In genomic region chr12:31002361-31002725, GRCh38 we compare ENCODE assay signal across 1 cellular context.
TF ChIP-seq lines count a peak whose summit lies in the region.

No MANE protein-coding gene starts in this region.

TF ChIP-seq in GM12878, 131 proteins besides CTCF, POLR2A, EP300 and RAD21 (continued from another document):
- TF ChIP-seq IRF5 (IDR thresholded peaks at IDR 0.05; ENCODE audit: borderline replicate concordance): no peak
- no peak for TF ChIP-seq PAX8 (IDR thresholded peaks at IDR 0.05)
- no peak for TF ChIP-seq TAF1 (IDR thresholded peaks at IDR 0.05; ENCODE audit: borderline replicate concordance, low read depth, low read length)
- no peak for TF ChIP-seq NR2C2 (IDR thresholded peaks at IDR 0.05; ENCODE audit: borderline replicate concordance, control insufficient read depth, insufficient read length, low read depth)
- no peak for TF ChIP-seq ZBTB4 (CRISPR knock-in tag; IDR thresholded peaks at IDR 0.05)
- no peak for TF ChIP-seq CHD4 (IDR thresholded peaks at IDR 0.05)
- TF ChIP-seq FOXK2 (IDR thresholded peaks at IDR 0.05): no peak
- TF ChIP-seq TARDBP (IDR thresholded peaks at IDR 0.05; ENCODE audit: borderline replicate concordance): no peak
- TF ChIP-seq CEBPB (IDR thresholded peaks at IDR 0.05; ENCODE audit: borderline replicate concordance in 1 of 2, low read depth in 2 of 2, low read length in 2 of 2): no peak
